3 cellular contexts compared by ENCODE assay signal in the genomic region with DNA sequence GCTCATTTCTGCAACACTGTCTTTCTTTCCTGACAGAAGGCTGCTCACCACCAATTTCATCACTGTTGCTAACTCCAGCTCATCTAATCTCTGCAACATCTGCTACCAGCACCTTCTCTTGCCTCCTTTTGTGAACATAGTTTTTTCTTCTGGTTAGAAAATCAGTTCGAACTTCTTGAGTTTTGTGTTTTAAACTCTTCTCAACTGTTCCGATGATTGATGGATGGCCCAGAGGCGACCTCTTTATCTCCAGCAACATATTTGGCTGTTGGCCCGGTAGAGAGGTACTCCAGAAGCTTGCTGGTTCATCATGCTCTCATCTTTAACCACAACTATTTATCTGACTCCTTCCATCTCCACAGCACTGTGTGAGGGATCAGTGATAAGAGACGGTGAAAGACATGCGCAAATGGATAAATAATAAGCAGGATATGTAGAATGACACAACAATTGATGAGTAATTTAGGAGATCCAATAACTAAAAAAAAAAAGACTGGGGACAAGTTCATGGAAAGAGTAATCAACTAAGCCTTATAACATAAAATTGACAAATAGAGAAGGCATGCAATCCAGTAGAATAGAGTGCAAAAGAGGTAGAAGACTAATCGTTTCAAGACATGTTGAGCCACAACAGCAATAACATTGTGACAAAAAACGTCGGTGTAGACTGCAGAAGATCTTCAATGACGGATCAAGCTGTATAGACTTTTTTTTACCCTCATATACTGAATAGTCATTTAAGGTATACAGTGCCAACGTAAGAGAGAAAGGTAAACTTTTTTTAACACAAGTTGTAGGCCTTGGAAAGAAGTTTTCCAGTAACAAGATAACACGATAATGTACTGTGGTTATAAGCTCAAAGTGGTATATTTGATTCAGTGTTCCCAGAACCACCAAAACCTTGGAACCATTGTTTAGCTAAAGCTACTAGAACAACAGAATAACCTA.
TF ChIP-seq lines count a peak whose summit lies in the region.

No MANE protein-coding gene starts in this region.

TF ChIP-seq in HEK293, 187 proteins besides CTCF, POLR2A, EP300 and RAD21 (continued from another document):
- TF ChIP-seq, protein P1, sequence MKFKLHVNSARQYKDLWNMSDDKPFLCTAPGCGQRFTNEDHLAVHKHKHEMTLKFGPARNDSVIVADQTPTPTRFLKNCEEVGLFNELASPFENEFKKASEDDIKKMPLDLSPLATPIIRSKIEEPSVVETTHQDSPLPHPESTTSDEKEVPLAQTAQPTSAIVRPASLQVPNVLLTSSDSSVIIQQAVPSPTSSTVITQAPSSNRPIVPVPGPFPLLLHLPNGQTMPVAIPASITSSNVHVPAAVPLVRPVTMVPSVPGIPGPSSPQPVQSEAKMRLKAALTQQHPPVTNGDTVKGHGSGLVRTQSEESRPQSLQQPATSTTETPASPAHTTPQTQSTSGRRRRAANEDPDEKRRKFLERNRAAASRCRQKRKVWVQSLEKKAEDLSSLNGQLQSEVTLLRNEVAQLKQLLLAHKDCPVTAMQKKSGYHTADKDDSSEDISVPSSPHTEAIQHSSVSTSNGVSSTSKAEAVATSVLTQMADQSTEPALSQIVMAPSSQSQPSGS (tag by site-specific recombination; IDR thresholded peaks at IDR 0.05; ENCODE audit: low read depth), result no peak
- peak; percentile 59; the same call in 1 of the 2 replicates for TF ChIP-seq MEIS1 (CRISPR knock-in tag; IDR thresholded peaks at IDR 0.05; ENCODE audit: borderline replicate concordance)
- no peak for TF ChIP-seq ZNF585B (tag by site-specific recombination; IDR thresholded peaks at IDR 0.05)
- TF ChIP-seq, protein P2, sequence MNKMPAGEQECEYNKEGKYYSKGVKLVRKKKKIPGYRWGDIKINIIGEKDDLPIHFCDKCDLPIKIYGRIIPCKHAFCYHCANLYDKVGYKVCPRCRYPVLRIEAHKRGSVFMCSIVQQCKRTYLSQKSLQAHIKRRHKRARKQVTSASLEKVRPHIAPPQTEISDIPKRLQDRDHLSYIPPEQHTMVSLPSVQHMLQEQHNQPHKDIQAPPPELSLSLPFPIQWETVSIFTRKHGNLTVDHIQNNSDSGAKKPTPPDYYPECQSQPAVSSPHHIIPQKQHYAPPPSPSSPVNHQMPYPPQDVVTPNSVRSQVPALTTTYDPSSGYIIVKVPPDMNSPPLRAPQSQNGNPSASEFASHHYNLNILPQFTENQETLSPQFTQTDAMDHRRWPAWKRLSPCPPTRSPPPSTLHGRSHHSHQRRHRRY (tag by site-specific recombination; IDR thresholded peaks at IDR 0.05), result no peak

TF ChIP-seq in SK-N-SH, 30 proteins besides CTCF, POLR2A, EP300 and RAD21 (continued from another document):
- peak; percentile 89 for TF ChIP-seq PBX3 (IDR thresholded peaks at IDR 0.05)
- peak; percentile 56; the same call in 1 of the 2 replicates for TF ChIP-seq FOSL2 (IDR thresholded peaks at IDR 0.05; ENCODE audit: borderline replicate concordance, low read depth)
- peak; percentile 69 for TF ChIP-seq TEAD4 (IDR thresholded peaks at IDR 0.05; ENCODE audit: borderline replicate concordance, insufficient read depth)

TF ChIP-seq in WTC11, 78 proteins besides CTCF, POLR2A, EP300 and RAD21 (continued from another document):
- no peak for TF ChIP-seq USF1 (CRISPR knock-in tag; IDR thresholded peaks at IDR 0.05)
- TF ChIP-seq RORB (CRISPR knock-in tag; IDR thresholded peaks at IDR 0.05), result no peak
- TF ChIP-seq RELA (CRISPR knock-in tag; IDR thresholded peaks at IDR 0.05; ENCODE audit: borderline replicate concordance), result no peak
